In the genomic region with DNA sequence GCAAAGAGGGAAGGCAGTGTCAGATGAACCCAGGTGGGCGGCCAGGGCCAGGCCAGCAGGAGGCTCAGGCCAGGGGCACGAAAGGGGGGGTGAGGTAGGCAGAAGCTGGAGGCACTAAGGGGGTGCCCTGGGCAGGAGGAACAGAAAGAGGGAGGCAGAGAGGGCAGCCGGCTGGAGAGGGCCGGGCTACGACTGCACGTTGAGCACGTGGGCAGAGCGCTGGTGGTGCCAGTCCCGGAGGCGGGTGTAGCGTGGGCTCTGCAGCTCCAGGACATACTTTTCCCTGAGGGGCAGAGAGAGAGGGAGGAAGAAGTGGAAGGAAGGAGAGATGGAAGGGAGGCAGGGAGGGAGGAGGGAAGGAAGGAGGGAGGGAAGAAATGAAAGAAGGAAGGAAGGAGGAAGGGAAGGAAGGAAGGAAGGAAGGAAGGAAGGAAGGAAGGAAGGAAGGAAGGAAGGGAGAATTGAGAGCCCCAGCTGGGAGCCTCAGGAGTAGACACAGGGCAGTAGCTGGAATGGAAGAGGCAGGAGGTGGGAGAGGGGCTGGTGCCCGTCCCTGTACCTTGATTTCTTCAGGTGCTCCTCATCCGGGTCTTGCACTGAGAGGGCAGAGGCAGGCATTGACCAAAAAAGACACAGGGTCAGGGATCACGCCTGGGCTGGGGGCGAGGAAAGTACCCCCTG, we compare ENCODE assay signal across 22 cellular contexts. TPM values are rescaled to one million over a fixed set of nuclear protein-coding genes. Genes with fewer than 3 reads are reported as not detected.
A peak's percentile ranks its signal among the peaks of the same experiment; 100 is the strongest.
DNase-seq lines count a peak whose midpoint lies in the region; ATAC-seq, FAIRE-seq and TF ChIP-seq lines count a peak whose summit lies in the region.
"Had no signal": no experiment of that assay in that cellular context is flagged by ENCODE, and none has a peak within 500 bp of the region (broad histone marks: within the 10 kb centered on the region; RNA-seq: fewer than 3 reads in every experiment).

No MANE protein-coding gene starts in this region.

- H3K27ac ChIP-seq in IMR-90 (ENCODE audit: insufficient read depth, low read length) (no peak overlapping the region), astrocyte (ENCODE audit: low read depth, low read length) (peak overlapping the region; percentile 31), muscle layer of colon (ENCODE audit: low read depth, low read length) (peak overlapping the region; percentile 61), thoracic aorta (peak overlapping the region; percentile 77 to 100)
- H3K27ac ChIP-seq: C4-2B, KMS-11 had no signal

- H3K4me3 ChIP-seq in IMR-90 (ENCODE audit: insufficient read depth, low read depth, low read length) (no peak overlapping the region), astrocyte (ENCODE audit: insufficient read depth, low read depth, low read length) (no peak overlapping the region), muscle layer of colon (ENCODE audit: low read depth in 1 of 2, low read length in 2 of 2) (no peak overlapping the region), thoracic aorta (peak overlapping the region; percentile 90)

- no peak overlapping the region for H4K91ac ChIP-seq in IMR-90 (ENCODE audit: insufficient read depth, low read depth, low read length)

- TF ChIP-seq POLR2A in IMR-90 (IDR thresholded peaks at IDR 0.05; ENCODE audit: low read depth, low read length) = no peak

- no peak overlapping the region for H2BK20ac ChIP-seq in IMR-90 (ENCODE audit: low read depth, low read length)

- no peak overlapping the region for H3K4ac ChIP-seq in IMR-90 (ENCODE audit: low read depth, low read length)

- no peak overlapping the region for H3K23ac ChIP-seq in IMR-90 (ENCODE audit: low read depth, low read length)

- no peaks in the 10 kb centered on the region for H3K9me3 ChIP-seq in IMR-90 (ENCODE audit: control insufficient read depth, insufficient read depth, low read length)
- no peaks in the 10 kb centered on the region for H3K9me3 ChIP-seq in astrocyte (ENCODE audit: insufficient read depth, low read depth, low read length)
- no peaks in the 10 kb centered on the region for H3K9me3 ChIP-seq in muscle layer of colon (ENCODE audit: low read length)
- H3K9me3 ChIP-seq in thoracic aorta = no peaks in the 10 kb centered on the region

- H4K20me1 ChIP-seq in IMR-90 (ENCODE audit: insufficient read depth, low read length) = peaks cover 96% of the 10 kb centered on the region
- H4K20me1 ChIP-seq in astrocyte (ENCODE audit: insufficient read depth, low read length) = peaks cover 83% of the 10 kb centered on the region

- H2BK15ac ChIP-seq in IMR-90 (ENCODE audit: low read depth, low read length) = no peak overlapping the region

- H2AFZ ChIP-seq in IMR-90 (replicated peaks; ENCODE audit: low read length, poor library complexity) = no peak overlapping the region
- no peak overlapping the region for H2AFZ ChIP-seq in astrocyte (ENCODE audit: low read depth, low read length)

- WGBS in IMR-90 (ENCODE audit: extremely low coverage in 2 of 2, insufficient read length in 1 of 2), 2 experiments = 92% methylated on average over 12 of the region's 15 CpGs; no CpG with 5 or more reads in 1 of the 2 experiments

- in situ Hi-C loops in IMR-90 (cut with MboI; ENCODE audit: low sequenced_read_pairs) = no loop called here

- H3K4me1 ChIP-seq in IMR-90 (ENCODE audit: control insufficient read depth, insufficient read depth, low read length) = peaks cover 21% of the 10 kb centered on the region
- peaks cover 59% of the 10 kb centered on the region for H3K4me1 ChIP-seq in astrocyte (ENCODE audit: insufficient read depth, low read length)
- H3K4me1 ChIP-seq in muscle layer of colon (ENCODE audit: insufficient read depth, low read length) = peaks cover 70% of the 10 kb centered on the region
- peaks cover 48 to 95% of the 10 kb centered on the region in 2 donors for H3K4me1 ChIP-seq in thoracic aorta (ENCODE audit: control insufficient read depth in 1 of 2, low read depth in 2 of 2)

- no peak for FAIRE-seq in astrocyte (lab: Jason Lieb, UNC)

- POLR2A ChIA-PET in IMR-90 (lab: Charles Lee; ENCODE audit: unreplicated experiment) = no interaction called here

- no TSS peak for BruUV-seq in IMR-90 (replicated peaks; lab: Mats Ljungman, UMichigan)

- no peak for TF ChIP-seq RAD21 in IMR-90 (IDR thresholded peaks at IDR 0.05; ENCODE audit: low read length)

- peaks cover 90% of the 10 kb centered on the region for H3K79me2 ChIP-seq in astrocyte (ENCODE audit: insufficient read depth, low read length)

- H3K27ac Mint-ChIP-seq in astrocyte (ENCODE audit: unreplicated experiment) = peak overlapping the region; percentile 69
- H3K27ac Mint-ChIP-seq: activated CD8-positive, alpha-beta memory T cell treated with anti-CD3 and anti-CD28 coated beads, Interleukin-2, amount 10 ng/mL, durations not matched to agents 7 days and 5 days; type B pancreatic cell had no signal

- H3K36me3 ChIP-seq in IMR-90 (ENCODE audit: control insufficient read depth, insufficient read depth, low read length) (peaks cover 82% of the 10 kb centered on the region), astrocyte (ENCODE audit: insufficient read depth, low read length) (peaks cover 49% of the 10 kb centered on the region), muscle layer of colon (ENCODE audit: insufficient read depth, low read length) (peaks cover 75% of the 10 kb centered on the region), thoracic aorta (peaks cover 74% of the 10 kb centered on the region)

- no peaks in the 10 kb centered on the region for H3K27me3 Mint-ChIP-seq in astrocyte (ENCODE audit: low read depth, unreplicated experiment)
- H3K27me3 Mint-ChIP-seq: activated CD8-positive, alpha-beta memory T cell treated with anti-CD3 and anti-CD28 coated beads, Interleukin-2, amount 10 ng/mL, durations not matched to agents 7 days and 5 days; type B pancreatic cell had no signal

- TF ChIP-seq CTCF in IMR-90 (conservative IDR thresholded peaks at IDR 0.05; ENCODE audit: low read depth, low read length) (no peak), astrocyte (IDR thresholded peaks at IDR 0.05; ENCODE audit: insufficient read depth, low read depth, low read length) (no peak), thoracic aorta (IDR thresholded peaks at IDR 0.05) (no peak)

- CTCF ChIA-PET in IMR-90 (lab: Yijun Ruan, JAX) = no interaction called here

- no peak overlapping the region for H4K8ac ChIP-seq in IMR-90 (ENCODE audit: low read depth in 2 of 2, low read length in 2 of 2)

- H3K27me3 ChIP-seq in IMR-90 (ENCODE audit: control insufficient read depth, insufficient read depth, low read length) (no peaks in the 10 kb centered on the region), astrocyte (ENCODE audit: insufficient read depth, low read length) (no peaks in the 10 kb centered on the region), muscle layer of colon (ENCODE audit: control insufficient read depth in 1 of 2, insufficient read depth in 2 of 2, low read length in 2 of 2) (no peaks in the 10 kb centered on the region), thoracic aorta (replicated peaks; ENCODE audit: insufficient read depth) (no peaks in the 10 kb centered on the region)

- peak overlapping the region; percentile 82 for H2AK9ac ChIP-seq in IMR-90 (replicated peaks; ENCODE audit: low read depth, low read length, poor library complexity)

- no peak overlapping the region for H2AK5ac ChIP-seq in IMR-90 (ENCODE audit: low read depth, low read length)

- H3K4me2 ChIP-seq in IMR-90 (ENCODE audit: low read depth, low read length) (no peak overlapping the region), astrocyte (ENCODE audit: low read length) (peak overlapping the region; percentile 55)

- H3K56ac ChIP-seq in IMR-90 (ENCODE audit: extremely low read depth, insufficient read depth, low read length) = no peak overlapping the region

- peak overlapping the region; percentile 64 for H3K4me3 Mint-ChIP-seq in astrocyte (ENCODE audit: unreplicated experiment)
- H3K4me3 Mint-ChIP-seq: activated CD8-positive, alpha-beta memory T cell treated with anti-CD3 and anti-CD28 coated beads, Interleukin-2, amount 10 ng/mL, durations not matched to agents 7 days and 5 days; mesothelial cell of epicardium; type B pancreatic cell had no signal

- no peak overlapping the region for H2BK120ac ChIP-seq in IMR-90 (ENCODE audit: low read depth, low read length)

- peaks cover 9% of the 10 kb centered on the region for H3K9me1 ChIP-seq in IMR-90 (ENCODE audit: insufficient read depth, low read length)

- H3K18ac ChIP-seq in IMR-90 (ENCODE audit: low read depth, low read length) = no peak overlapping the region

- peaks cover 35% of the 10 kb centered on the region for H3K4me1 Mint-ChIP-seq in astrocyte (ENCODE audit: low read depth, unreplicated experiment)

- DNase-seq in IMR-90 (no peak), astrocyte (ENCODE audit: low read depth) (no peak), thoracic aorta (ENCODE audit: low spot score) (no peak), EL (no peak), NCI-H1417 treated with DMSO at 0.1 percent for 48 hours (lab: John Stamatoyannopoulos, UW) (no peak), NCI-H1436 (lab: John Stamatoyannopoulos, UW) (no peak)
- DNase-seq: activated CD8-positive, alpha-beta memory T cell treated with anti-CD3 and anti-CD28 coated beads, Interleukin-2, amount 10 ng/mL, durations not matched to agents 7 days and 5 days; activated effector memory CD4-positive, alpha-beta T cell treated with Interleukin-2 at 50 U/mL for 16 hours; cortex of kidney; DMS79 treated with DMSO at 0.1 percent for 48 hours; NCI-H1105; NCI-H2171 treated with DMSO at 0.1 percent for 48 hours; occipital lobe; stimulated activated CD4-positive, alpha-beta T cell treated with anti-CD3 and anti-CD28 coated beads, Interleukin-4, amount 100 ng/mL, for 24 hours; stimulated activated CD8-positive, alpha-beta memory T cell treated with anti-CD3 and anti-CD28 coated beads, Interleukin-4, amount 100 ng/mL, for 48 hours had no signal

- peaks cover 41 to 83% of the 10 kb centered on the region in 2 experiments for H3K79me1 ChIP-seq in IMR-90 (ENCODE audit: low read depth in 1 of 2, low read length in 2 of 2)

- dilution Hi-C loops in IMR-90 (cut with HindIII; ENCODE audit: low sequenced_read_pairs, unreplicated experiment) = no loop called here

- H3K36me3 Mint-ChIP-seq in astrocyte (ENCODE audit: low read depth, unreplicated experiment) = peaks cover 14% of the 10 kb centered on the region

- H3K9me3 Mint-ChIP-seq in astrocyte (ENCODE audit: unreplicated experiment) = no peaks in the 10 kb centered on the region
- H3K9me3 Mint-ChIP-seq: mesothelial cell of epicardium, type B pancreatic cell had no signal

- H4K5ac ChIP-seq in IMR-90 (ENCODE audit: low read depth, low read length) = no peak overlapping the region

- H3K9ac ChIP-seq in IMR-90 (ENCODE audit: low read depth, low read length) = no peak overlapping the region
- peak overlapping the region; percentile 27 for H3K9ac ChIP-seq in astrocyte (ENCODE audit: low read length)
- no peak overlapping the region for H3K9ac ChIP-seq in muscle layer of colon (ENCODE audit: low read length)
- H3K9ac ChIP-seq: KMS-11 had no signal

- H2BK5ac ChIP-seq in IMR-90 (ENCODE audit: low read depth, low read length, poor library complexity, severe bottlenecking) = no peak overlapping the region

- intact Hi-C loops in IMR-90 (cut with micrococcal nuclease) = no loop called here

- no peak overlapping the region for H3K14ac ChIP-seq in IMR-90 (replicated peaks; ENCODE audit: low read depth, low read length)

- ATAC-seq in IMR-90 (ENCODE audit: low read depth) (no peak), thoracic aorta (ENCODE audit: insufficient number of reproducible peaks, low FRiP score, low read depth) (no peak)
- ATAC-seq: activated CD4-positive, CD25-positive, alpha-beta regulatory T cell treated with anti-CD3 and anti-CD28 coated beads, Interleukin-2, amount 50 U/mL, for 24 hours; activated CD8-positive, alpha-beta memory T cell treated with anti-CD3 and anti-CD28 coated beads, Interleukin-2, amount 10 ng/mL, durations not matched to agents 7 days and 5 days; Right ventricle myocardium inferior had no signal

RNA-seq across cellular contexts. Expression of gene PDLIM7, which starts 7.0 kb away (rescaled TPM):
- total RNA-seq in IMR-90 (2012; rRNA removed) (70.4 and 72.5 TPM in 2 replicates), astrocyte (590 and 591 TPM in 2 replicates), thoracic aorta (100 to 1,000 TPM; 626 to 891 TPM)
- polyA plus RNA-seq in IMR-90 (2012; rRNA removed) = 534 and 574 TPM in 2 replicates
- polyA plus RNA-seq in IMR-90 (2012; cell fraction: cytosol; rRNA removed) = 252 and 588 TPM in 2 replicates
- polyA plus RNA-seq in IMR-90 (2012; cell fraction: nucleus; rRNA removed; ENCODE audit: low replicate concordance) = 1,535 and 3,107 TPM in 2 replicates

RNA-seq across cellular contexts. Expression of gene DBN1, which starts 17.0 kb away (rescaled TPM):
- total RNA-seq in IMR-90 (2012; rRNA removed) (122 and 212 TPM in 2 replicates), astrocyte (350 and 371 TPM in 2 replicates), thoracic aorta (100 to 1,000 TPM in 1 of 2 donors, 10 to 100 TPM in 1; 91.2 to 132 TPM)
- polyA plus RNA-seq in IMR-90 (2012; rRNA removed) = 187 and 235 TPM in 2 replicates
- 150 and 193 TPM in 2 replicates for polyA plus RNA-seq in IMR-90 (2012; cell fraction: cytosol; rRNA removed)
- 786 and 1,481 TPM in 2 replicates for polyA plus RNA-seq in IMR-90 (2012; cell fraction: nucleus; rRNA removed; ENCODE audit: low replicate concordance)

RNA-seq across cellular contexts. Expression of gene DOK3, which starts 19.2 kb away (rescaled TPM):
- 0.54 and 0.56 TPM in 2 replicates for total RNA-seq in IMR-90 (2012; rRNA removed)
- polyA plus RNA-seq in IMR-90 (2012; rRNA removed) = 3.6 and 3.9 TPM in 2 replicates
- polyA plus RNA-seq in IMR-90 (2012; cell fraction: cytosol; rRNA removed) = 0.49 and 1.3 TPM in 2 replicates
- polyA plus RNA-seq in IMR-90 (2012; cell fraction: nucleus; rRNA removed; ENCODE audit: low replicate concordance) = 20.3 and 32.4 TPM in 2 replicates
- 15.6 and 16.3 TPM in 2 replicates for total RNA-seq in astrocyte
- total RNA-seq in thoracic aorta = 10 to 100 TPM; 20.5 to 35.6 TPM

RNA-seq across cellular contexts. Expression of gene DDX41, which starts 26.3 kb away (rescaled TPM):
- total RNA-seq in IMR-90 (2012; rRNA removed) (130 and 141 TPM in 2 replicates), astrocyte (92.5 and 99.5 TPM in 2 replicates), thoracic aorta (100 to 1,000 TPM in 1 of 2 donors, 10 to 100 TPM in 1; 53.7 to 138 TPM)
- polyA plus RNA-seq in IMR-90 (2012; rRNA removed) = 160 and 170 TPM in 2 replicates
- polyA plus RNA-seq in IMR-90 (2012; cell fraction: cytosol; rRNA removed) = 124 and 130 TPM in 2 replicates
- 358 and 582 TPM in 2 replicates for polyA plus RNA-seq in IMR-90 (2012; cell fraction: nucleus; rRNA removed; ENCODE audit: low replicate concordance)

RNA-seq across cellular contexts. Expression of gene PRR7, which starts 43.8 kb away (rescaled TPM):
- total RNA-seq in IMR-90 (2012; rRNA removed) (1.1 TPM in 2 replicates), astrocyte (9.9 TPM in 2 replicates), thoracic aorta (10 to 100 TPM in 1 of 2 donors, 1 to 10 TPM in 1; 4.1 to 11.0 TPM)
- polyA plus RNA-seq in IMR-90 (2012; rRNA removed) = 10.1 and 13.6 TPM in 2 replicates
- polyA plus RNA-seq in IMR-90 (2012; cell fraction: cytosol; rRNA removed) = 11.9 and 36.3 TPM in 2 replicates
- polyA plus RNA-seq in IMR-90 (2012; cell fraction: nucleus; rRNA removed; ENCODE audit: low replicate concordance) = 12.9 and 42.6 TPM in 2 replicates

Comparison
In these comparisons a context has a peak if more than half of its experiments do, and no peak if none do; other contexts are left out.
1. RNA of gene DOK3, which starts 19.2 kb away (total RNA-seq): 20.5 to 35.6 TPM in thoracic aorta and 15.6 to 16.3 TPM in astrocyte; 0.54 to 0.56 TPM in IMR-90; every median in the first group is over 10 times any median in the second.